ENCODE assay signal across 12 cellular contexts in the genomic region with DNA sequence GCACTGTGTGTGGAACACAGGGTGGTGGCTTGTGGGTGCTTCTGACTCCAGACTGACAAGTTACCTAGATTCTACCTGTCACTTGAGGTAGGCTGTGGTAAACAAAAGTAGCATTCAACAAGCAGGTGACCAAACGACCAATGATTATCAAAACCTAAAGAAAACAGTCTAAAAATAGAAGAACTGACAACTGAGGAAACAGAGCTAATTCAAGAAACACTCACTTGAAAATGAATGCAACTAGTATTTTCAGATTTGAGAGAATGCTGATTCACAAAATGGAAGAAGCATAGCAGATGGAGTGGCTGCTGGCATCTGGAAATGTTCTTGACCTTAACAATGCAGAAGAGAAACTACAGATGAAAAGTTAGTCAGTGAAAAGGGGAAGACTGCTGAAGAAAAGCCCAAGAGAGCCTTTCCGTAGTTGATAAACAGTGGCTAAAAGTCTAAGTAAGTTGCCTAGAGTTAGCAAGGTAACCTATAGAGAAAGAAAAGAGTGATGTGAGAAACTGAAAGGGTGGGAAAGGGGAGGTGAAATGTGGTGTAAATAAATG.
DNase-seq lines count a peak whose midpoint lies in the region; ATAC-seq and FAIRE-seq lines count a peak whose summit lies in the region.
"Had no signal": no experiment of that assay in that cellular context is flagged by ENCODE, and none has a peak within 500 bp of the region (broad histone marks: within the 10 kb centered on the region; RNA-seq: fewer than 3 reads in every experiment).

No MANE protein-coding gene starts in this region.

- FAIRE-seq in RCC 7860 (lab: Jason Lieb, UNC), result no peak

- DNase-seq in NOMO-1 (lab: John Stamatoyannopoulos, UW; ENCODE audit: unreplicated experiment in 2 of 2) (peak; percentile 72 to 86), head of caudate nucleus (no peak), hippocampal formation (lab: John Stamatoyannopoulos, UW) (no peak), kidney tubule cell (ENCODE audit: low spot score) (no peak), RCC 7860 (ENCODE audit: low spot score) (no peak)
- DNase-seq: left lung, NCI-H1436 treated with DMSO at 0.1 percent for 48 hours, spleen had no signal

- ATAC-seq in GM18511 (IDR thresholded peaks at IDR 0.05; ENCODE audit: unreplicated experiment), result peak; percentile 87
- peak; percentile 86 for ATAC-seq in GM21515 (IDR thresholded peaks at IDR 0.05; ENCODE audit: unreplicated experiment)
- ATAC-seq in HG03103 (IDR thresholded peaks at IDR 0.05; ENCODE audit: low read depth, unreplicated experiment), result peak; percentile 81
- ATAC-seq: gastroesophageal sphincter, left lung had no signal

- intact Hi-C loops in head of caudate nucleus (cut with DNase I), result no loop called here

Comparison
In these comparisons a context has a peak if more than half of its experiments do, and no peak if none do; other contexts are left out.
1. DNase-seq: peak in NOMO-1 (2 of 2); none in head of caudate nucleus (0 of 42), hippocampal formation (0 of 2), kidney tubule cell (single experiment) and RCC 7860 (single experiment).
2. Peak in every context shown above with its lines, with median percentiles within 50 percentile points of each other: ATAC-seq.